16 cellular contexts compared by ENCODE assay signal in genomic region chr3:152879130-152879789, GRCh38.
"Had no signal": no experiment of that assay in that cellular context is flagged by ENCODE, and none has a peak within 500 bp of the region (broad histone marks: within the 10 kb centered on the region; RNA-seq: fewer than 3 reads in every experiment).

No MANE protein-coding gene starts in this region.

- H3K9me3 Mint-ChIP-seq: activated naive CD4-positive, alpha-beta T cell treated with anti-CD3 and anti-CD28 coated beads, Interleukin-2, amount 10 ng/mL, durations not matched to agents 7 days and 5 days had no signal

- DNase-seq: activated CD4-positive, CD25-positive, alpha-beta regulatory T cell; activated CD8-positive, alpha-beta memory T cell treated with anti-CD3 and anti-CD28 coated beads, Interleukin-2, amount 50 U/mL, for 48 hours; activated CD8-positive, alpha-beta T cell treated with anti-CD3 and anti-CD28 coated beads, Interleukin-2, amount 10 ng/mL, durations not matched to agents 7 days and 5 days; activated naive CD4-positive, alpha-beta T cell treated with anti-CD3 and anti-CD28 coated beads, Interleukin-2, amount 10 ng/mL, durations not matched to agents 7 days and 5 days; amygdala; kidney; left ventricle myocardium superior; mesendoderm; psoas muscle; right lobe of liver; stimulated activated naive CD4-positive, alpha-beta T cell; substantia nigra; T-helper 2 cell; trophoblast cell had no signal

- ATAC-seq: activated CD8-positive, alpha-beta T cell treated with anti-CD3 and anti-CD28 coated beads, Interleukin-2, amount 10 ng/mL, durations not matched to agents 7 days and 5 days; left ventricle myocardium superior; psoas muscle; right lobe of liver had no signal

- H3K27me3 Mint-ChIP-seq: activated naive CD4-positive, alpha-beta T cell treated with anti-CD3 and anti-CD28 coated beads, Interleukin-2, amount 10 ng/mL, durations not matched to agents 7 days and 5 days had no signal

- H3K27ac Mint-ChIP-seq: activated CD8-positive, alpha-beta T cell treated with anti-CD3 and anti-CD28 coated beads, Interleukin-2, amount 10 ng/mL, durations not matched to agents 7 days and 5 days; activated naive CD4-positive, alpha-beta T cell treated with anti-CD3 and anti-CD28 coated beads, Interleukin-2, amount 10 ng/mL, durations not matched to agents 7 days and 5 days; brain had no signal

- H3K4me3 Mint-ChIP-seq: activated CD8-positive, alpha-beta T cell treated with anti-CD3 and anti-CD28 coated beads, Interleukin-2, amount 10 ng/mL, durations not matched to agents 7 days and 5 days; activated naive CD4-positive, alpha-beta T cell treated with anti-CD3 and anti-CD28 coated beads, Interleukin-2, amount 10 ng/mL, durations not matched to agents 7 days and 5 days; brain had no signal

- H3K4me3 ChIP-seq: hepatocyte, psoas muscle, right lobe of liver had no signal

- H3K4me1 Mint-ChIP-seq: activated naive CD4-positive, alpha-beta T cell treated with anti-CD3 and anti-CD28 coated beads, Interleukin-2, amount 10 ng/mL, durations not matched to agents 7 days and 5 days; brain had no signal

- H3K36me3 Mint-ChIP-seq: activated naive CD4-positive, alpha-beta T cell treated with anti-CD3 and anti-CD28 coated beads, Interleukin-2, amount 10 ng/mL, durations not matched to agents 7 days and 5 days; brain had no signal
